Comparison of ENCODE assay signal across 8 cellular contexts in genomic region chr10:88152720-88153119, GRCh38.
A peak's percentile ranks its signal among the peaks of the same experiment; 100 is the strongest.
DNase-seq lines count a peak whose midpoint lies in the region; TF ChIP-seq lines count a peak whose summit lies in the region.

No MANE protein-coding gene starts in this region.

- H3F3A ChIP-seq in GM23248 (ENCODE audit: insufficient read depth) = peaks cover 75% of the 10 kb centered on the region

- in situ Hi-C loops in GM23248 (cut with MboI) = no loop called here

- peaks cover 79% of the 10 kb centered on the region for H3K4me1 ChIP-seq in GM23248 (ENCODE audit: insufficient read depth)
- H3K4me1 ChIP-seq in Peyer's patch = no peaks in the 10 kb centered on the region

- no peak for TF ChIP-seq CTCF in osteocyte (IDR thresholded peaks at IDR 0.05)
- no peak for TF ChIP-seq CTCF in Peyer's patch (IDR thresholded peaks at IDR 0.05)

- H3K4me1 Mint-ChIP-seq in osteocyte (ENCODE audit: unreplicated experiment) = peaks cover 38% of the 10 kb centered on the region

- peak overlapping the region; percentile 52 for H3K9ac ChIP-seq in GM23248

- H3K4me3 Mint-ChIP-seq in osteocyte (ENCODE audit: unreplicated experiment) = no peak overlapping the region

- 0% methylated on average over 1 of the region's 1 CpG for whole genome bisulfite sequencing in GM23248 (ENCODE audit: low coverage in 1 of 2, low lambda C conversion rate in 2 of 2, missing lambda C conversion rate in 2 of 2), 2 experiments

- H3K9me3 ChIP-seq in GM23248 (ENCODE audit: low read depth) = no peaks in the 10 kb centered on the region
- H3K9me3 ChIP-seq in Peyer's patch = no peaks in the 10 kb centered on the region

- H2AFZ ChIP-seq in GM23248 = 0 out of 2 replicates have a peak overlapping the region, but pooled peaks have one; percentile 15

- H3K9me2 ChIP-seq in GM23248 (ENCODE audit: insufficient read depth) = no peaks in the 10 kb centered on the region

- no peaks in the 10 kb centered on the region for H3K9me3 Mint-ChIP-seq in osteocyte (ENCODE audit: unreplicated experiment)

- no peak overlapping the region for H3K4me3 ChIP-seq in GM23248
- H3K4me3 ChIP-seq in Peyer's patch = no peak overlapping the region

- H4K20me1 ChIP-seq in GM23248 (ENCODE audit: insufficient read depth) = no peaks in the 10 kb centered on the region

- no peaks in the 10 kb centered on the region for H3K27me3 ChIP-seq in GM23248 (replicated peaks; ENCODE audit: insufficient read depth)
- no peaks in the 10 kb centered on the region for H3K27me3 ChIP-seq in Peyer's patch

- peak; percentile 97 for DNase-seq in GM04503 (ENCODE audit: low read depth)
- DNase-seq in GM23248 = peak; percentile 99
- DNase-seq in NOMO-1 treated with dmso at 0.1 percent for 144 hours (lab: John Stamatoyannopoulos, UW; ENCODE audit: unreplicated experiment) = peak; percentile 20
- peak; percentile 97 for DNase-seq in amniotic stem cell (lab: John Stamatoyannopoulos, UW)
- peak; percentile 84 for DNase-seq in osteocyte (ENCODE audit: extremely low spot score, unreplicated experiment)
- DNase-seq in NCI-H1092 treated with DMSO at 0.1 percent for 48 hours (lab: John Stamatoyannopoulos, UW) = no peak
- DNase-seq in NCI-H2171 (lab: John Stamatoyannopoulos, UW) = no peak
- DNase-seq in Peyer's patch = no peak

- H3K36me3 Mint-ChIP-seq in osteocyte (ENCODE audit: unreplicated experiment) = no peaks in the 10 kb centered on the region

- peak overlapping the region; percentile 89 for H3K27ac ChIP-seq in GM23248
- no peak overlapping the region for H3K27ac ChIP-seq in Peyer's patch

- H3K4me2 ChIP-seq in GM23248 (ENCODE audit: unreplicated experiment) = peak overlapping the region; percentile 13

- no peaks in the 10 kb centered on the region for H3K27me3 Mint-ChIP-seq in osteocyte (ENCODE audit: unreplicated experiment)

- no peaks in the 10 kb centered on the region for H3K79me2 ChIP-seq in GM23248 (ENCODE audit: insufficient read depth)

- H3K27ac Mint-ChIP-seq in osteocyte (ENCODE audit: unreplicated experiment) = peak overlapping the region; percentile 90

- H3K36me3 ChIP-seq in GM23248 (ENCODE audit: low read depth) (no peaks in the 10 kb centered on the region), Peyer's patch (no peaks in the 10 kb centered on the region)

- TF ChIP-seq POLR2A in Peyer's patch (IDR thresholded peaks at IDR 0.05) = no peak

Comparison
In these comparisons a context has a peak if more than half of its experiments do, and no peak if none do; other contexts are left out.
1. DNase-seq: peak in GM04503 (single experiment), GM23248 (single experiment), NOMO-1 treated with dmso at 0.1 percent for 144 hours (single experiment), amniotic stem cell (single experiment) and osteocyte (single experiment); none in NCI-H1092 treated with DMSO at 0.1 percent for 48 hours (single experiment), NCI-H2171 (single experiment) and Peyer's patch (0 of 3).